In the genomic region with DNA sequence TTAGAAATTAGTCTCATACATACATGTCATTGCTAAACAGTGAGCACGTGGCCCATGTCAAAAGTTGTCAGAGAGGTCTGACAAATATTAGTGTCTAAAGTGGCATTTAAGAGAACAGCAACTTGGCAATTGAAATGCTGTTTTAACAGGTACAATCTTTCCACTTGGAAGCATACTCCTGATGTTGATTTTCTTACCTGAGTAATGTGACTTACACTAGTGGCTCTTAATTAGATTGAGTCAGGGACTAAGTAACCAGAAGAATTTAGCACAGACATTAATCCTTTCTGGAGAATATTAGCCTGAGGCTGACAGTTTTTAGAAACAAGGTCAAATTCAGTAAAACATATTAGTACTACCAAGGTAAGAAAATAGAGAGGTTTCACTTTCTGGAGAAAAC, we compare ENCODE assay signal across 2 cellular contexts.
TF ChIP-seq lines count a peak whose summit lies in the region.

No MANE protein-coding gene starts in this region.

TF ChIP-seq in SK-N-SH, 30 proteins besides CTCF, POLR2A, EP300 and RAD21:
- TF ChIP-seq, protein P1, sequence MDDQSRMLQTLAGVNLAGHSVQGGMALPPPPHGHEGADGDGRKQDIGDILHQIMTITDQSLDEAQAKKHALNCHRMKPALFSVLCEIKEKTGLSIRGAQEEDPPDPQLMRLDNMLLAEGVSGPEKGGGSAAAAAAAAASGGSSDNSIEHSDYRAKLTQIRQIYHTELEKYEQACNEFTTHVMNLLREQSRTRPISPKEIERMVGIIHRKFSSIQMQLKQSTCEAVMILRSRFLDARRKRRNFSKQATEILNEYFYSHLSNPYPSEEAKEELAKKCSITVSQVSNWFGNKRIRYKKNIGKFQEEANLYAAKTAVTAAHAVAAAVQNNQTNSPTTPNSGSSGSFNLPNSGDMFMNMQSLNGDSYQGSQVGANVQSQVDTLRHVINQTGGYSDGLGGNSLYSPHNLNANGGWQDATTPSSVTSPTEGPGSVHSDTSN (IDR thresholded peaks at IDR 0.05): no peak
- TF ChIP-seq FOXJ3 (CRISPR knock-in tag; IDR thresholded peaks at IDR 0.05) (no peak), CHD2 (IDR thresholded peaks at IDR 0.05; ENCODE audit: low read length, partially characterized antibody) (no peak), RCOR1 (IDR thresholded peaks at IDR 0.05; ENCODE audit: low read length) (no peak), GATA2 (CRISPR knock-in tag; IDR thresholded peaks at IDR 0.05) (no peak), POLR2AphosphoS5 (IDR thresholded peaks at IDR 0.05; ENCODE audit: low read depth, low read length) (no peak), FOSL2 (IDR thresholded peaks at IDR 0.05; ENCODE audit: borderline replicate concordance, low read depth) (no peak), SIN3A (IDR thresholded peaks at IDR 0.05; ENCODE audit: borderline replicate concordance, low read depth, low read length) (no peak), SMC3 (IDR thresholded peaks at IDR 0.05; ENCODE audit: low read depth, low read length) (no peak), MXI1 (IDR thresholded peaks at IDR 0.05; ENCODE audit: low read depth, low read length) (no peak), TCF12 (IDR thresholded peaks at IDR 0.05) (no peak)
- TF ChIP-seq, protein P2, sequence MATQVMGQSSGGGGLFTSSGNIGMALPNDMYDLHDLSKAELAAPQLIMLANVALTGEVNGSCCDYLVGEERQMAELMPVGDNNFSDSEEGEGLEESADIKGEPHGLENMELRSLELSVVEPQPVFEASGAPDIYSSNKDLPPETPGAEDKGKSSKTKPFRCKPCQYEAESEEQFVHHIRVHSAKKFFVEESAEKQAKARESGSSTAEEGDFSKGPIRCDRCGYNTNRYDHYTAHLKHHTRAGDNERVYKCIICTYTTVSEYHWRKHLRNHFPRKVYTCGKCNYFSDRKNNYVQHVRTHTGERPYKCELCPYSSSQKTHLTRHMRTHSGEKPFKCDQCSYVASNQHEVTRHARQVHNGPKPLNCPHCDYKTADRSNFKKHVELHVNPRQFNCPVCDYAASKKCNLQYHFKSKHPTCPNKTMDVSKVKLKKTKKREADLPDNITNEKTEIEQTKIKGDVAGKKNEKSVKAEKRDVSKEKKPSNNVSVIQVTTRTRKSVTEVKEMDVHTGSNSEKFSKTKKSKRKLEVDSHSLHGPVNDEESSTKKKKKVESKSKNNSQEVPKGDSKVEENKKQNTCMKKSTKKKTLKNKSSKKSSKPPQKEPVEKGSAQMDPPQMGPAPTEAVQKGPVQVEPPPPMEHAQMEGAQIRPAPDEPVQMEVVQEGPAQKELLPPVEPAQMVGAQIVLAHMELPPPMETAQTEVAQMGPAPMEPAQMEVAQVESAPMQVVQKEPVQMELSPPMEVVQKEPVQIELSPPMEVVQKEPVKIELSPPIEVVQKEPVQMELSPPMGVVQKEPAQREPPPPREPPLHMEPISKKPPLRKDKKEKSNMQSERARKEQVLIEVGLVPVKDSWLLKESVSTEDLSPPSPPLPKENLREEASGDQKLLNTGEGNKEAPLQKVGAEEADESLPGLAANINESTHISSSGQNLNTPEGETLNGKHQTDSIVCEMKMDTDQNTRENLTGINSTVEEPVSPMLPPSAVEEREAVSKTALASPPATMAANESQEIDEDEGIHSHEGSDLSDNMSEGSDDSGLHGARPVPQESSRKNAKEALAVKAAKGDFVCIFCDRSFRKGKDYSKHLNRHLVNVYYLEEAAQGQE (IDR thresholded peaks at IDR 0.05; ENCODE audit: low read depth, low read length): no peak

TF ChIP-seq in SK-N-SH treated with all-trans-retinoic acid at 6 μM for 48 hours, 23 proteins besides CTCF, POLR2A, EP300 and RAD21 (continued from another document):
- no peak for TF ChIP-seq ARNTL (CRISPR knock-in tag; IDR thresholded peaks at IDR 0.05; ENCODE audit: borderline replicate concordance, low read depth)
- no peak for TF ChIP-seq TOX (CRISPR knock-in tag; IDR thresholded peaks at IDR 0.05; ENCODE audit: borderline replicate concordance)
- TF ChIP-seq TCF4 (CRISPR knock-in tag; IDR thresholded peaks at IDR 0.05; ENCODE audit: borderline replicate concordance): no peak
- TF ChIP-seq BACH2 (CRISPR knock-in tag; IDR thresholded peaks at IDR 0.05; ENCODE audit: borderline replicate concordance): no peak
- TF ChIP-seq ZFP30 (CRISPR knock-in tag; IDR thresholded peaks at IDR 0.05): no peak
- TF ChIP-seq CREB5 (CRISPR knock-in tag; IDR thresholded peaks at IDR 0.05; ENCODE audit: low read depth): no peak
- TF ChIP-seq TSHZ2 (CRISPR knock-in tag; IDR thresholded peaks at IDR 0.05): no peak
- no peak for TF ChIP-seq SNAI2 (CRISPR knock-in tag; IDR thresholded peaks at IDR 0.05)
- no peak for TF ChIP-seq ZFP3 (CRISPR knock-in tag; IDR thresholded peaks at IDR 0.05)
- no peak for TF ChIP-seq ZNF565 (CRISPR knock-in tag; conservative IDR thresholded peaks at IDR 0.05; ENCODE audit: low read depth)
- no peak for TF ChIP-seq PPARA (CRISPR knock-in tag; IDR thresholded peaks at IDR 0.05; ENCODE audit: borderline replicate concordance)
- no peak for TF ChIP-seq POU6F1 (CRISPR knock-in tag; IDR thresholded peaks at IDR 0.05; ENCODE audit: borderline replicate concordance, low read depth)
- no peak for TF ChIP-seq ZC3H10 (CRISPR knock-in tag; IDR thresholded peaks at IDR 0.05)
- no peak for TF ChIP-seq OSR1 (CRISPR knock-in tag; IDR thresholded peaks at IDR 0.05)
- TF ChIP-seq CSDC2 (CRISPR knock-in tag; IDR thresholded peaks at IDR 0.05): no peak
- TF ChIP-seq ESRRG (CRISPR knock-in tag; IDR thresholded peaks at IDR 0.05): no peak
